Comparison of ENCODE assay signal across 9 cellular contexts in the genomic region with DNA sequence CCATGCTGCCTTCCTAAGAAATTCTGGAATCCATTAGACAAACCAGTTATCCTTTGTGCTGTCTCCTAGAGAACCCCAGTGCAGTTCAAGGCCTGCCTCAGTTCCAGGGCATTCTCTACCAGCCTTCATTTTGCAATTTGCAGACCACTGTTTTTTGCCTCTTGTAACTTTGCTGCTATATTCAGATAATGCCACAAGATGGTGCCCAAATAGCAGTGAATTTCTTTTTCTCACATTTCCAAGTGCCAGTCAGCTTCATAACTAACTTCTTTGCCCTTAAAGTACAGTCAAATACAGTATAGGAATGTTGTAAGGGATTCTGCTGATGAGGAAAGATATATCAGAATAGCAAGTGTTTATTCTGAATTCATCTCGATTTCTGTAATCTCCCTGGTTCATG. TPM values are rescaled to one million over a fixed set of nuclear protein-coding genes. Genes with fewer than 3 reads are reported as not detected.
DNase-seq lines count a peak whose midpoint lies in the region; ATAC-seq and TF ChIP-seq lines count a peak whose summit lies in the region.
"Had no signal": no experiment of that assay in that cellular context is flagged by ENCODE, and none has a peak within 500 bp of the region (broad histone marks: within the 10 kb centered on the region; RNA-seq: fewer than 3 reads in every experiment).

No MANE protein-coding gene starts in this region.

- ATAC-seq in omental fat pad (ENCODE audit: low FRiP score) (peak; percentile 41), HG02938 (IDR thresholded peaks at IDR 0.05; ENCODE audit: unreplicated experiment) (no peak)
- ATAC-seq: T-helper 17 cell had no signal

- no peak for TF ChIP-seq CTCF in omental fat pad (IDR thresholded peaks at IDR 0.05)

- DNase-seq in GM03348 (ENCODE audit: low spot score) (peak; percentile 37), NCI-H1694 treated with DMSO at 0.1 percent for 48 hours (lab: John Stamatoyannopoulos, UW) (peak; percentile 37), dermis microvascular lymphatic vessel endothelial cell (ENCODE audit: low read depth in 2 of 2) (peak; percentile 14 to 37), omental fat pad (ENCODE audit: low spot score) (no peak), GM19238 (ENCODE audit: insufficient read length, low spot score) (no peak)
- DNase-seq in activated effector memory CD4-positive, alpha-beta T cell treated with anti-CD3 and anti-CD28 coated beads, Interleukin-2, amount 50 U/mL, for 16 hours = no peak
- no peak for DNase-seq in stimulated activated CD4-positive, alpha-beta T cell treated with anti-CD3 and anti-CD28 coated beads, Interleukin-2, amount 100 ng/mL, for 24 hours
- DNase-seq: T-helper 17 cell had no signal

RNA-seq across cellular contexts. Expression of a gene that starts 25.2 kb away (rescaled TPM):
- total RNA-seq in dermis microvascular lymphatic vessel endothelial cell (0.25 and 0.51 TPM in 2 replicates), omental fat pad (10 to 100 TPM in 1 of 4 donors, 1 to 10 TPM in 3; 3.3 to 13.0 (median 7.0) TPM)
- total RNA-seq: T-helper 17 cell had no signal

Comparison
In these comparisons a context has a peak if more than half of its experiments do, and no peak if none do; other contexts are left out.
1. DNase-seq: peak in GM03348 (single experiment), NCI-H1694 treated with DMSO at 0.1 percent for 48 hours (single experiment) and dermis microvascular lymphatic vessel endothelial cell (2 of 2); none in omental fat pad (single experiment), GM19238 (single experiment), activated effector memory CD4-positive, alpha-beta T cell treated with anti-CD3 and anti-CD28 coated beads, Interleukin-2, amount 50 U/mL, for 16 hours (single experiment) and stimulated activated CD4-positive, alpha-beta T cell treated with anti-CD3 and anti-CD28 coated beads, Interleukin-2, amount 100 ng/mL, for 24 hours (0 of 2).